ENCODE assay signal across 12 cellular contexts in the genomic region with DNA sequence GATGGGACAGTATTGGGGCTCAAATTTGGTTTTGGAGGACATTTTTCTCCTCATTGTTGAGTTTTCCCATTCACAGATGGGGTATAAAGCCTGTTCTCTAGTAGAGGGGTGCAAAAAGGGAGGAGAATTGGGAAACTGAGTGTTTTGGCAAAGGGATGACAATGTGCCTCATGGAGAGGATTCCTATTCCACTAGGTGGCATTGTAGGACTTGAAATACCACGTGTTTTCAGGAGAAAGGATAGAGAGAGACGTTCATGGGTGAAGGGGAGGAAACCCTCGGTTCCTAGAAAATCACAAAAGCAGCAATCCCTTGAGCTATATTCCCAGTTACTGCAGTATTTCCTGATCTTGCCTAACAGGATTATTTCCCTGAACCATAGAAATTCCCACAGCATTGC.
DNase-seq lines count a peak whose midpoint lies in the region; ATAC-seq and TF ChIP-seq lines count a peak whose summit lies in the region.
"Had no signal": no experiment of that assay in that cellular context is flagged by ENCODE, and none has a peak within 500 bp of the region (broad histone marks: within the 10 kb centered on the region; RNA-seq: fewer than 3 reads in every experiment).

No MANE protein-coding gene starts in this region.

- peak; percentile 33 for DNase-seq in ACHN
- DNase-seq in HFFc6, result no peak
- DNase-seq in PC-3, result peak; percentile 50
- DNase-seq in erythroblast (lab: John Stamatoyannopoulos, UW), result peak; percentile 10 to 32
- no peak for DNase-seq in H7
- no peak for DNase-seq in Caco-2
- DNase-seq in omental fat pad (ENCODE audit: low spot score), result no peak
- DNase-seq in NCI-H2029 (lab: John Stamatoyannopoulos, UW), result no peak
- DNase-seq: effector CD4-positive, alpha-beta T cell; stimulated activated naive B cell treated with anti-CD40 and anti-IgM and Interleukin-4, amounts not matched to agents 10 μg/mL and 1 μg/mL and 100 μg/mL, for 72 hours had no signal

- no peak overlapping the region for H2AFZ ChIP-seq in PC-3 (ENCODE audit: low read length)

- no peaks in the 10 kb centered on the region; the same call in 1 of the 2 replicates for H3K27me3 Mint-ChIP-seq in HFFc6 (ENCODE audit: insufficient read depth)
- H3K27me3 Mint-ChIP-seq in Caco-2 (ENCODE audit: insufficient read depth, unreplicated experiment), result no peaks in the 10 kb centered on the region
- H3K27me3 Mint-ChIP-seq: natural killer cell treated with Interleukin-12 subunit alpha and Interleukin-12 subunit beta and Interleukin-15 and Interleukin-18, amount 100 ng/mL, for 72 hours had no signal

- H3K36me3 Mint-ChIP-seq in HFFc6 (ENCODE audit: low read depth), result peaks cover 5% of the 10 kb centered on the region; the same call in 1 of the 2 replicates
- H3K36me3 Mint-ChIP-seq in Caco-2 (ENCODE audit: insufficient read depth, unreplicated experiment), result no peaks in the 10 kb centered on the region
- H3K36me3 Mint-ChIP-seq: CD14-positive monocyte had no signal

- H3K4me1 Mint-ChIP-seq in HFFc6 (ENCODE audit: low read depth) (no peaks in the 10 kb centered on the region), Caco-2 (ENCODE audit: low read depth, unreplicated experiment) (no peaks in the 10 kb centered on the region)
- H3K4me1 Mint-ChIP-seq: CD14-positive monocyte; stimulated activated naive B cell treated with anti-CD40 and anti-IgM and Interleukin-4, amounts not matched to agents 10 μg/mL and 1 μg/mL and 100 μg/mL, for 72 hours had no signal

- POLR2A ChIA-PET in PC-3 (lab: Charles Lee; ENCODE audit: unreplicated experiment) (no interaction called here), Caco-2 (lab: Charles Lee) (no interaction called here)

- no peaks in the 10 kb centered on the region for H4K20me1 ChIP-seq in PC-3 (ENCODE audit: low read length)

- TF ChIP-seq CTCF in HFFc6 (IDR thresholded peaks at IDR 0.05) (peak; percentile 47), PC-3 (conservative IDR thresholded peaks at IDR 0.05; ENCODE audit: low read depth, low read length) (peak; percentile 50), Caco-2 (IDR thresholded peaks at IDR 0.05; ENCODE audit: insufficient read depth in 1 of 2, low read depth in 1 of 2, low read length in 1 of 2, severe bottlenecking in 1 of 2, unreplicated experiment in 1 of 2) (no peak), omental fat pad (IDR thresholded peaks at IDR 0.05) (no peak)

- no peaks in the 10 kb centered on the region for H3K79me2 ChIP-seq in PC-3 (ENCODE audit: low read length)

- BruUV-seq in PC-3 (replicated peaks; lab: Mats Ljungman, UMichigan), result no TSS peak
- BruUV-seq in Caco-2 (replicated peaks; lab: Mats Ljungman, UMichigan), result no TSS peak

- H3F3A ChIP-seq in PC-3 (ENCODE audit: low read length, unreplicated experiment), result no peaks in the 10 kb centered on the region

- in situ Hi-C loops in ACHN (cut with HindIII; ENCODE audit: low pct_ligation_motif_present, low pct_unique_long_range_greater_than_20kb, low sequenced_read_pairs), result no loop called here

- peaks cover 26% of the 10 kb centered on the region for H3K9me3 ChIP-seq in PC-3 (ENCODE audit: low read length)
- H3K9me3 ChIP-seq in Caco-2, result peaks cover 49% of the 10 kb centered on the region

- CTCF ChIA-PET in PC-3 (lab: Charles Lee), result no interaction called here
- CTCF ChIA-PET in Caco-2 (lab: Charles Lee), result no interaction called here

- H3K4me3 ChIP-seq in PC-3 (ENCODE audit: low read length) (no peak overlapping the region), H7 (ENCODE audit: insufficient read depth, low read depth, low read length) (no peak overlapping the region), Caco-2 (ENCODE audit: low read depth, low read length) (no peak overlapping the region)

- no peaks in the 10 kb centered on the region for H3K27me3 ChIP-seq in PC-3 (ENCODE audit: low read length)
- no peaks in the 10 kb centered on the region for H3K27me3 ChIP-seq in H7 (ENCODE audit: control insufficient read depth, insufficient read depth, low read length)
- no peaks in the 10 kb centered on the region for H3K27me3 ChIP-seq in Caco-2 (replicated peaks; ENCODE audit: control insufficient read depth, insufficient read depth, low read length)

- H3K4me3 Mint-ChIP-seq in HFFc6, result no peak overlapping the region
- no peak overlapping the region for H3K4me3 Mint-ChIP-seq in Caco-2 (ENCODE audit: unreplicated experiment)
- H3K4me3 Mint-ChIP-seq: CD14-positive monocyte; natural killer cell treated with Interleukin-12 subunit alpha and Interleukin-12 subunit beta and Interleukin-15 and Interleukin-18, amount 100 ng/mL, for 72 hours; stimulated activated naive B cell treated with anti-CD40 and anti-IgM and Interleukin-4, amounts not matched to agents 10 μg/mL and 1 μg/mL and 100 μg/mL, for 72 hours had no signal

- H3K9ac ChIP-seq in PC-3 (ENCODE audit: low read length), result no peak overlapping the region

- H3K4me1 ChIP-seq in PC-3 (ENCODE audit: insufficient read depth, low read length), result no peaks in the 10 kb centered on the region
- no peaks in the 10 kb centered on the region for H3K4me1 ChIP-seq in Caco-2

- H3K27ac Mint-ChIP-seq in HFFc6 (no peak overlapping the region), Caco-2 (ENCODE audit: unreplicated experiment) (no peak overlapping the region)
- H3K27ac Mint-ChIP-seq: natural killer cell treated with Interleukin-12 subunit alpha and Interleukin-12 subunit beta and Interleukin-15 and Interleukin-18, amount 100 ng/mL, for 72 hours; stimulated activated naive B cell treated with anti-CD40 and anti-IgM and Interleukin-4, amounts not matched to agents 10 μg/mL and 1 μg/mL and 100 μg/mL, for 72 hours had no signal

- TF ChIP-seq POLR2A in erythroblast (IDR thresholded peaks at IDR 0.05; ENCODE audit: low read length), result no peak

- H3K36me3 ChIP-seq in PC-3 (ENCODE audit: low read depth, low read length) (no peaks in the 10 kb centered on the region), H7 (replicated peaks; ENCODE audit: control insufficient read depth, insufficient read depth, low read length) (no peaks in the 10 kb centered on the region), Caco-2 (ENCODE audit: control insufficient read depth, insufficient read depth, low read length) (no peaks in the 10 kb centered on the region)

- intact Hi-C loops in PC-3 (cut with micrococcal nuclease) (no loop called here), Caco-2 (cut with micrococcal nuclease; ENCODE audit: unreplicated experiment) (no loop called here)

- ATAC-seq in PC-3 (peak; percentile 27; the same call in 1 of the 2 replicates), omental fat pad (ENCODE audit: low FRiP score) (no peak)
- ATAC-seq: natural killer cell treated with Interleukin-12 subunit alpha and Interleukin-12 subunit beta and Interleukin-15 and Interleukin-18, amount 100 ng/mL, for 72 hours; stimulated activated naive B cell treated with anti-CD40 and anti-IgM and Interleukin-4, amounts not matched to agents 10 μg/mL and 1 μg/mL and 100 μg/mL, for 72 hours had no signal

- no peak overlapping the region for H3K27ac ChIP-seq in PC-3 (ENCODE audit: low read length)

- no peaks in the 10 kb centered on the region for H3K9me2 ChIP-seq in PC-3 (replicated peaks; ENCODE audit: low read length)

- H3K9me3 Mint-ChIP-seq in HFFc6 (peaks cover 29% of the 10 kb centered on the region), Caco-2 (ENCODE audit: unreplicated experiment) (peaks cover 59% of the 10 kb centered on the region)

- H3K4me2 ChIP-seq in PC-3 (ENCODE audit: low read length), result no peak overlapping the region

Comparison
In these comparisons a context has a peak if more than half of its experiments do, and no peak if none do; other contexts are left out.
1. DNase-seq: peak in ACHN (single experiment), PC-3 (single experiment) and erythroblast (2 of 2); none in HFFc6 (single experiment), H7 (single experiment), Caco-2 (0 of 2), omental fat pad (single experiment) and NCI-H2029 (single experiment).
2. CTCF ChIP-seq: peak in HFFc6 (single experiment) and PC-3 (single experiment); none in Caco-2 (0 of 2) and omental fat pad (0 of 3).